ENCODE assay signal across 2 cellular contexts in genomic region chr11:67032830-67033555, GRCh38.
TF ChIP-seq lines count a peak whose summit lies in the region.

No MANE protein-coding gene starts in this region.

TF ChIP-seq in A549, 52 proteins besides CTCF, POLR2A, EP300 and RAD21:
- no peak for TF ChIP-seq HOXB13 (CRISPR knock-in tag; IDR thresholded peaks at IDR 0.05; ENCODE audit: low read depth)
- no peak for TF ChIP-seq REST (IDR thresholded peaks at IDR 0.05)
- TF ChIP-seq ZFP36 (IDR thresholded peaks at IDR 0.05; ENCODE audit: borderline replicate concordance, partially characterized antibody) = peak; percentile 60
- TF ChIP-seq MAX (IDR thresholded peaks at IDR 0.05) = 0 out of 2 replicates have a peak, but pooled peaks have one; percentile 25

TF ChIP-seq in IMR-90, 13 proteins besides CTCF, POLR2A, EP300 and RAD21:
- TF ChIP-seq FOS (IDR thresholded peaks at IDR 0.05; ENCODE audit: low read depth, low read length) (peak; percentile 70; the same call in 1 of the 2 replicates), CHD1 (IDR thresholded peaks at IDR 0.05; ENCODE audit: low read depth, low read length) (no peak), MAZ (IDR thresholded peaks at IDR 0.05; ENCODE audit: borderline replicate concordance, low read depth, low read length) (peak; percentile 54), BHLHE40 (IDR thresholded peaks at IDR 0.05; ENCODE audit: low read depth, low read length) (0 out of 2 replicates have a peak, but pooled peaks have one; percentile 12), USF2 (IDR thresholded peaks at IDR 0.05; ENCODE audit: low read depth, low read length) (no peak)
